In the genomic region with DNA sequence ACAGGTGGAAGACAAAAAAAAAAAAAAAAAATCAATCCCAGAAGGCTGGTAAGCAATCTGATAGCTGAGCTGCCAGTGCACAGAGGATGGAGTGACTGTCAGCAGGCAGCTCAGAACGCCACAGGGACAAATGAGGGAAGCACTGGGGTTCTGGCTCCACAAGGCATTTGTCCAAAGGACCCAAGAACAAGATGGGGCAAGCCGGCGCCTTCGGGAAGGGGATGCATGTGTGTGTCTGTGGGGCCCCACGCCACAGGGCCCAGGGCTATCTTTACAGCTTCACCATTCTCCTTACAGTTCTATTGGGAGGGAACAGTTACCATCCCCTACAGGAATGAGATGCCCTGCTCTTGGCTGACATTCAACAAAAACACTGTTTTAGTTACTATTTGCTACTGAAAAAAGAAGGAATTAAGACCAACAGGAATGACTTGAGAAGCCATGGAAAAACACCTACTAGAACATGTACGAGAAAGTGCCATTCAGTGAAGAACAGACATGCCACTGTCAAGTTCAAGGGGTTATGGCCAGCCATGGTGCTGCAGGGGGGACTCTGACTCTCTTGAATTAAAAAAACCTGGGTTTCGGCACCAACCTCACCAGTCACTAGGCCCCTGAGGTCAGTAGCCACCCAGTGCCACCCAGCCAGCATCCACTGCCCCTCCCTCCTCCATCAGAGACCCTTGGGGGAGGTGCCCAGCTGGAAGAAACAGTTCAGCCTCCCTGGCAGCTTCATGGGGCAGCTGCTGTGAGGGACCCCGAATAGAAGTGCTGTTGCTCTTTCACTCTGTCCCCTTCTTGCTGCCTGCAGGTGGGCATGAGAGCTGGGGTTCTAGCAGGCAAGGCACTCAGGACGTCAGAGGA, we compare ENCODE assay signal across 10 cellular contexts. TPM values are rescaled to one million over a fixed set of nuclear protein-coding genes. Genes with fewer than 3 reads are reported as not detected.
DNase-seq lines count a peak whose midpoint lies in the region; ATAC-seq and TF ChIP-seq lines count a peak whose summit lies in the region.
"Had no signal": no experiment of that assay in that cellular context is flagged by ENCODE, and none has a peak within 500 bp of the region (broad histone marks: within the 10 kb centered on the region; RNA-seq: fewer than 3 reads in every experiment).

No MANE protein-coding gene starts in this region.

- H3K4me3 ChIP-seq in fibroblast of lung (replicated peaks in 1 of 4; ENCODE audit: control extremely low read depth in 1 of 4, insufficient read depth in 1 of 4, low read depth in 3 of 4, low read length in 4 of 4) (no peak overlapping the region), thoracic aorta (no peak overlapping the region)

- no peak for DNase-seq in activated T-cell treated with anti-CD3 and anti-CD28 coated beads, Interleukin-2, amount 50 U/mL, for 4 hours
- no peak for DNase-seq in activated T-cell treated with anti-CD3 and anti-CD28 coated beads, Interleukin-2, amount 50 U/mL, for 1 hour
- DNase-seq in activated T-helper 1 cell treated with anti-CD3 and anti-CD28 coated beads, Interleukin-12 subunit alpha, Interleukin-12 subunit beta, Interleukin-2, Interleukin-4 antibody, amounts not matched to agents 30 ng/mL and 10 ng/mL and 1 ng/mL, durations not matched to agents 14 hours and 24 hours and 36 hours (ENCODE audit: low spot score) = no peak
- DNase-seq in fibroblast of lung (ENCODE audit: low read depth in 2 of 2) (no peak), thoracic aorta (ENCODE audit: low spot score) (no peak), CD1c-positive myeloid dendritic cell (ENCODE audit: extremely low spot score) (no peak), NCI-H2107 (lab: John Stamatoyannopoulos, UW) (no peak), NCI-H2081 (lab: John Stamatoyannopoulos, UW) (no peak)
- DNase-seq: GF-D8; stimulated activated naive CD4-positive, alpha-beta T cell treated with Interleukin-2 at 50 U/mL for 16 hours had no signal

- H3K9me3 Mint-ChIP-seq in activated T-cell treated with anti-CD3 and anti-CD28 coated beads, Interleukin-2, amount 50 U/mL, for 4 hours = no peaks in the 10 kb centered on the region
- no peaks in the 10 kb centered on the region for H3K9me3 Mint-ChIP-seq in activated T-helper 1 cell treated with anti-CD3 and anti-CD28 coated beads, Interleukin-12 subunit alpha, Interleukin-12 subunit beta, Interleukin-2, Interleukin-4 antibody, amounts not matched to agents 30 ng/mL and 10 ng/mL and 1 ng/mL, durations not matched to agents 14 hours and 24 hours and 36 hours

- H3K27ac ChIP-seq in fibroblast of lung (ENCODE audit: insufficient read depth, low read length) (peak overlapping the region; percentile 83), thoracic aorta (peak overlapping the region; percentile 81 to 85)

- no peak overlapping the region for H3K9ac ChIP-seq in fibroblast of lung (ENCODE audit: insufficient read depth, low read length)

- H2AFZ ChIP-seq in fibroblast of lung (ENCODE audit: low read length) = no peak overlapping the region

- intact Hi-C loops in activated T-helper 1 cell treated with anti-CD3 and anti-CD28 coated beads, Interleukin-12 subunit alpha, Interleukin-12 subunit beta, Interleukin-2, Interleukin-4 antibody, amounts not matched to agents 30 ng/mL and 10 ng/mL and 1 ng/mL, durations not matched to agents 14 hours and 24 hours and 36 hours (cut with micrococcal nuclease) = loop anchor here (2.0 to 5.0 kb wide), 3 partner anchors 79 to 363 kb away; no protein-coding TSS in a partner anchor

- peaks cover 54% of the 10 kb centered on the region for H3K36me3 ChIP-seq in fibroblast of lung (ENCODE audit: control insufficient read depth, insufficient read depth, low read length)
- H3K36me3 ChIP-seq in thoracic aorta = peaks cover 63% of the 10 kb centered on the region

- H3K27ac Mint-ChIP-seq in activated T-helper 1 cell treated with anti-CD3 and anti-CD28 coated beads, Interleukin-12 subunit alpha, Interleukin-12 subunit beta, Interleukin-2, Interleukin-4 antibody, amounts not matched to agents 30 ng/mL and 10 ng/mL and 1 ng/mL, durations not matched to agents 14 hours and 24 hours and 36 hours = peak overlapping the region; percentile 99

- ATAC-seq in activated T-cell treated with anti-CD3 and anti-CD28 coated beads, Interleukin-2, amount 50 U/mL, for 4 hours = no peak
- no peak for ATAC-seq in thoracic aorta (ENCODE audit: insufficient number of reproducible peaks, low FRiP score, low read depth)

- TF ChIP-seq CTCF in fibroblast of lung (conservative IDR thresholded peaks at IDR 0.05 in 1 of 2, IDR thresholded peaks at IDR 0.05 in 1 of 2; ENCODE audit: low read depth in 1 of 2, low read length in 2 of 2) (no peak), thoracic aorta (IDR thresholded peaks at IDR 0.05) (no peak)

- H3K27me3 Mint-ChIP-seq in activated T-cell treated with anti-CD3 and anti-CD28 coated beads, Interleukin-2, amount 50 U/mL, for 4 hours (ENCODE audit: low read depth) = no peaks in the 10 kb centered on the region
- no peaks in the 10 kb centered on the region for H3K27me3 Mint-ChIP-seq in activated T-helper 1 cell treated with anti-CD3 and anti-CD28 coated beads, Interleukin-12 subunit alpha, Interleukin-12 subunit beta, Interleukin-2, Interleukin-4 antibody, amounts not matched to agents 30 ng/mL and 10 ng/mL and 1 ng/mL, durations not matched to agents 14 hours and 24 hours and 36 hours (ENCODE audit: insufficient read depth)

- H3K27me3 ChIP-seq in fibroblast of lung (ENCODE audit: control insufficient read depth, insufficient read depth, low read length) = no peaks in the 10 kb centered on the region
- no peaks in the 10 kb centered on the region for H3K27me3 ChIP-seq in thoracic aorta (replicated peaks; ENCODE audit: insufficient read depth)

- H3K79me2 ChIP-seq in fibroblast of lung (ENCODE audit: control insufficient read depth, insufficient read depth, low read length) = peaks cover 87% of the 10 kb centered on the region

- peak overlapping the region; percentile 46 for H3K4me3 Mint-ChIP-seq in activated T-cell treated with anti-CD3 and anti-CD28 coated beads, Interleukin-2, amount 50 U/mL, for 4 hours
- H3K4me3 Mint-ChIP-seq in activated T-helper 1 cell treated with anti-CD3 and anti-CD28 coated beads, Interleukin-12 subunit alpha, Interleukin-12 subunit beta, Interleukin-2, Interleukin-4 antibody, amounts not matched to agents 30 ng/mL and 10 ng/mL and 1 ng/mL, durations not matched to agents 14 hours and 24 hours and 36 hours = peak overlapping the region; percentile 33

- peaks cover 62% of the 10 kb centered on the region for H3K36me3 Mint-ChIP-seq in activated T-cell treated with anti-CD3 and anti-CD28 coated beads, Interleukin-2, amount 50 U/mL, for 4 hours (ENCODE audit: insufficient read depth)
- H3K36me3 Mint-ChIP-seq in activated T-helper 1 cell treated with anti-CD3 and anti-CD28 coated beads, Interleukin-12 subunit alpha, Interleukin-12 subunit beta, Interleukin-2, Interleukin-4 antibody, amounts not matched to agents 30 ng/mL and 10 ng/mL and 1 ng/mL, durations not matched to agents 14 hours and 24 hours and 36 hours (ENCODE audit: low read depth) = peaks cover 79% of the 10 kb centered on the region

- peaks cover 98% of the 10 kb centered on the region for H3K4me1 Mint-ChIP-seq in activated T-cell treated with anti-CD3 and anti-CD28 coated beads, Interleukin-2, amount 50 U/mL, for 4 hours (ENCODE audit: low read depth)
- peaks cover 100% of the 10 kb centered on the region for H3K4me1 Mint-ChIP-seq in activated T-helper 1 cell treated with anti-CD3 and anti-CD28 coated beads, Interleukin-12 subunit alpha, Interleukin-12 subunit beta, Interleukin-2, Interleukin-4 antibody, amounts not matched to agents 30 ng/mL and 10 ng/mL and 1 ng/mL, durations not matched to agents 14 hours and 24 hours and 36 hours (ENCODE audit: low read depth)

- H3K4me2 ChIP-seq in fibroblast of lung (ENCODE audit: extremely low read depth, insufficient read depth, low read length) = no peak overlapping the region

- H3K4me1 ChIP-seq in fibroblast of lung (ENCODE audit: control insufficient read depth, extremely low read depth, insufficient read depth, low read length) (peaks cover 62% of the 10 kb centered on the region), thoracic aorta (ENCODE audit: control insufficient read depth in 1 of 2, low read depth in 2 of 2) (peaks cover 77 to 100% of the 10 kb centered on the region in 2 donors)

- no peaks in the 10 kb centered on the region for H4K20me1 ChIP-seq in fibroblast of lung (ENCODE audit: control insufficient read depth, extremely low read depth, insufficient read depth, low read length)

- H3K9me3 ChIP-seq in fibroblast of lung (ENCODE audit: control insufficient read depth, insufficient read depth, low read depth, low read length) (no peaks in the 10 kb centered on the region), thoracic aorta (no peaks in the 10 kb centered on the region)

RNA-seq across cellular contexts. Expression of a gene that starts 18.5 kb away (rescaled TPM):
- 100 to 1,000 TPM; 291 to 356 (median 334) TPM for total RNA-seq in activated T-cell treated with anti-CD3 and anti-CD28 coated beads, Interleukin-2, amount 50 U/mL, for 4 hours
- total RNA-seq in activated T-helper 1 cell treated with anti-CD3 and anti-CD28 coated beads, Interleukin-12 subunit alpha, Interleukin-12 subunit beta, Interleukin-2, Interleukin-4 antibody, amounts not matched to agents 30 ng/mL and 10 ng/mL and 1 ng/mL, durations not matched to agents 14 hours and 24 hours and 36 hours = 449 and 453 TPM in 2 replicates
- total RNA-seq in fibroblast of lung = 265 and 331 TPM in 2 replicates
- 720 and 751 TPM in 2 replicates for polyA plus RNA-seq in fibroblast of lung
- polyA plus RNA-seq in fibroblast of lung (2012) = 657 and 688 TPM in 2 replicates
- 995 and 1,193 TPM in 2 replicates for polyA minus RNA-seq in fibroblast of lung (ENCODE audit: low replicate concordance)
- 100 to 1,000 TPM; 263 to 408 TPM for total RNA-seq in thoracic aorta
